25 cellular contexts compared by ENCODE assay signal in genomic region chr17:73838815-73839214, GRCh38.
DNase-seq lines count a peak whose midpoint lies in the region; ATAC-seq and TF ChIP-seq lines count a peak whose summit lies in the region.
"Had no signal": no experiment of that assay in that cellular context is flagged by ENCODE, and none has a peak within 500 bp of the region (broad histone marks: within the 10 kb centered on the region; RNA-seq: fewer than 3 reads in every experiment).

No MANE protein-coding gene starts in this region.

- H3K27ac ChIP-seq in HEK293 (ENCODE audit: extremely low read depth, low read depth, low read length) (no peak overlapping the region), GM23338 (ENCODE audit: low read depth) (no peak overlapping the region)
- H3K27ac ChIP-seq: BLaER1, esophagus squamous epithelium, pancreas, transverse colon had no signal

- CTCF ChIA-PET in HEK293 (lab: Yijun Ruan, JAX) = interaction anchor here (0.5 to 2.5 kb wide), 3 partner anchors 15 to 469 kb away, joined by 3 to 7 read pairs (median 3); no protein-coding TSS in a partner anchor

- H3K9me3 ChIP-seq in HEK293 (ENCODE audit: control insufficient read depth, insufficient read depth, low read depth, low read length) (no peaks in the 10 kb centered on the region), MG63 (no peaks in the 10 kb centered on the region)
- H3K9me3 ChIP-seq: Caco-2, esophagus squamous epithelium, pancreas, transverse colon had no signal

- no peaks in the 10 kb centered on the region; the same call in 2 of the 3 replicates for H3K4me1 Mint-ChIP-seq in GM23338
- H3K4me1 Mint-ChIP-seq: activated B cell treated with CpG ODN at 0.5 μM for 24 hours had no signal

- H3K27me3 ChIP-seq in MG63 = peaks cover 33% of the 10 kb centered on the region
- no peaks in the 10 kb centered on the region for H3K27me3 ChIP-seq in GM23338 (ENCODE audit: insufficient read depth)
- H3K27me3 ChIP-seq: pancreas had no signal

- H3K27me3 Mint-ChIP-seq in GM23338 (ENCODE audit: insufficient read depth, low read depth, poor library complexity) = peaks cover 9% of the 10 kb centered on the region

- intact Hi-C loops in left colon (cut with DNase I, micrococcal nuclease) = no loop called here

- H3K36me3 Mint-ChIP-seq in GM23338 (ENCODE audit: low read depth) = no peaks in the 10 kb centered on the region

- POLR2A ChIA-PET in HEK293 (lab: Yijun Ruan, JAX) = no interaction called here

- no peak overlapping the region for H3K4me2 ChIP-seq in GM23338
- H3K4me2 ChIP-seq: BLaER1 had no signal

- ATAC-seq in left colon (no peak), GM23338 (no peak)
- ATAC-seq: activated naive CD8-positive, alpha-beta T cell treated with anti-CD3 and anti-CD28 coated beads, Interleukin-2, amount 50 U/mL, for 24 hours; activated T-cell treated with anti-CD3 and anti-CD28 coated beads, Interleukin-2, amount 50 U/mL, for 4 hours; pancreas had no signal

- no peaks in the 10 kb centered on the region for H3K9me2 ChIP-seq in GM23338 (ENCODE audit: insufficient read depth)

- DNase-seq in COR-L47 (lab: John Stamatoyannopoulos, UW) (peak; percentile 30), NCI-H446 (lab: John Stamatoyannopoulos, UW) (peak; percentile 81 to 91), SHP77 treated with DMSO at 0.1 percent for 48 hours (lab: John Stamatoyannopoulos, UW) (peak; percentile 13), MG63 (no peak), left colon (no peak), GM23338 (ENCODE audit: low spot score) (no peak)
- no peak for DNase-seq in stimulated activated CD4-positive, alpha-beta T cell treated with anti-CD3 and anti-CD28 coated beads, Interleukin-4, amount 100 ng/mL, for 24 hours
- DNase-seq: ACHN; activated B cell treated with CpG ODN at 0.5 μM for 24 hours; activated CD4-positive, alpha-beta T cell treated with anti-CD3 and anti-CD28 coated beads, Interleukin-2, amount 50 U/mL, for 1 hour; activated naive CD8-positive, alpha-beta T cell treated with anti-CD3 and anti-CD28 coated beads, Interleukin-2, amount 50 U/mL, for 24 hours; activated T-cell treated with anti-CD3 and anti-CD28 coated beads, Interleukin-2, amount 50 U/mL, for 4 hours; Caco-2; esophagus squamous epithelium; foreskin melanocyte; GOT3; pancreas; SIG-M5; small intestine; stimulated activated CD4-positive, alpha-beta T cell treated with anti-CD3 and anti-CD28 coated beads, Interleukin-2, amount 100 ng/mL, for 24 hours; T-helper 1 cell; transverse colon had no signal

- no peaks in the 10 kb centered on the region for H3K36me3 ChIP-seq in HEK293 (ENCODE audit: control insufficient read depth in 2 of 2, insufficient read depth in 1 of 2, low read length in 2 of 2)
- no peaks in the 10 kb centered on the region for H3K36me3 ChIP-seq in MG63
- H3K36me3 ChIP-seq in GM23338 (ENCODE audit: insufficient read depth) = no peaks in the 10 kb centered on the region
- H3K36me3 ChIP-seq: BLaER1, esophagus squamous epithelium, pancreas, transverse colon had no signal

- no peaks in the 10 kb centered on the region for H4K20me1 ChIP-seq in GM23338 (replicated peaks; ENCODE audit: insufficient read depth)
- H4K20me1 ChIP-seq: BLaER1 had no signal

- no peak overlapping the region for H3K4me3 Mint-ChIP-seq in GM23338
- H3K4me3 Mint-ChIP-seq: activated B cell treated with CpG ODN at 0.5 μM for 24 hours; activated naive CD8-positive, alpha-beta T cell treated with anti-CD3 and anti-CD28 coated beads, Interleukin-2, amount 50 U/mL, for 24 hours; activated T-cell treated with anti-CD3 and anti-CD28 coated beads, Interleukin-2, amount 50 U/mL, for 4 hours; nephron had no signal

- no peaks in the 10 kb centered on the region for H3F3A ChIP-seq in GM23338 (replicated peaks; ENCODE audit: low read depth)

- H3K27ac Mint-ChIP-seq in GM23338 = no peak overlapping the region
- H3K27ac Mint-ChIP-seq: activated B cell treated with CpG ODN at 0.5 μM for 24 hours; activated naive CD8-positive, alpha-beta T cell treated with anti-CD3 and anti-CD28 coated beads, Interleukin-2, amount 50 U/mL, for 24 hours; nephron had no signal

- H2AFZ ChIP-seq in GM23338 = no peak overlapping the region

- peaks cover 9% of the 10 kb centered on the region; the same call in 2 of the 3 replicates for H3K9me3 Mint-ChIP-seq in GM23338

- H3K79me2 ChIP-seq in GM23338 (replicated peaks; ENCODE audit: insufficient read depth) = no peaks in the 10 kb centered on the region

- no peak for TF ChIP-seq CTCF in HEK293 (tag by site-specific recombination; IDR thresholded peaks at IDR 0.05)
- TF ChIP-seq CTCF in GM23338 (conservative IDR thresholded peaks at IDR 0.05; ENCODE audit: low read depth in 2 of 2) = no peak

- H3K4me1 ChIP-seq in HEK293 (ENCODE audit: control insufficient read depth, insufficient read depth, low read length) = no peaks in the 10 kb centered on the region
- no peaks in the 10 kb centered on the region for H3K4me1 ChIP-seq in GM23338 (ENCODE audit: insufficient read depth)
- H3K4me1 ChIP-seq: Caco-2, esophagus squamous epithelium, pancreas had no signal

- no peak overlapping the region for H3K4me3 ChIP-seq in HEK293 (ENCODE audit: low read depth, low read length)
- no peak overlapping the region for H3K4me3 ChIP-seq in MG63
- H3K4me3 ChIP-seq in GM23338 = no peak overlapping the region
- H3K4me3 ChIP-seq: BLaER1, esophagus squamous epithelium, pancreas, transverse colon had no signal

TF ChIP-seq in HEK293, 187 proteins besides CTCF, POLR2A, EP300 and RAD21:
- peak; percentile 67 for TF ChIP-seq ZIC2 (tag by site-specific recombination; IDR thresholded peaks at IDR 0.05)
- TF ChIP-seq ZNF23 (tag by site-specific recombination; IDR thresholded peaks at IDR 0.05; ENCODE audit: borderline replicate concordance) = no peak

TF ChIP-seq in GM23338, 12 proteins besides CTCF, POLR2A, EP300 and RAD21 (continues in another document):
- TF ChIP-seq EZH2 (IDR thresholded peaks at IDR 0.05; ENCODE audit: low read depth, unreplicated experiment) = no peak
- no peak for TF ChIP-seq STAT1 (IDR thresholded peaks at IDR 0.05; ENCODE audit: unreplicated experiment)
- TF ChIP-seq NANOG (IDR thresholded peaks at IDR 0.05; ENCODE audit: borderline replicate concordance) = no peak
- no peak for TF ChIP-seq ZNF462 (CRISPR knock-in tag; IDR thresholded peaks at IDR 0.05)
- TF ChIP-seq CREB1 (CRISPR knock-in tag; IDR thresholded peaks at IDR 0.05; ENCODE audit: low read depth) = no peak
- no peak for TF ChIP-seq ZNF114 (CRISPR knock-in tag; IDR thresholded peaks at IDR 0.05)

Comparison
In these comparisons a context has a peak if more than half of its experiments do, and no peak if none do; other contexts are left out.
1. DNase-seq: peak in COR-L47 (single experiment), NCI-H446 (2 of 2) and SHP77 treated with DMSO at 0.1 percent for 48 hours (single experiment); none in MG63 (single experiment), left colon (0 of 2), GM23338 (single experiment) and stimulated activated CD4-positive, alpha-beta T cell treated with anti-CD3 and anti-CD28 coated beads, Interleukin-4, amount 100 ng/mL, for 24 hours (single experiment).